Comparison of ENCODE assay signal across 9 cellular contexts in the genomic region with DNA sequence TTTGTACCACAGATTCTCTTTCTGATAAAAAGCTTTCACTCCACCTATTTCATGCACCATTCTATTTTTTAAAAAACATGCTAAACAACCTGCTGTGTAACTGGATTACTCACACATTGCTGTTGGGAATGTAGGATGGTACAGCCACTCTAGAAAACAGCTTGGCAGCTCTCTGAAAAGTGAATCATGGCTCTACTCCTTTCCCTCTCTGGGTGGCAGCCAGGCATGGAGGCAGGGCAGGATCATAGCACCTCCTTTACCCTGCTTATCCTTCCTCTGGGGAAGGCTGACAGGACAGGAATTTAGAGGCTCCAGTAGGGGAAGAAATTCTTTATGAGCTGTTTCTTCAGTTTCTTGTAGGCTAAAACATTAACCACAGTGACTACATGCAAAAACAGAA. TPM values are rescaled to one million over a fixed set of nuclear protein-coding genes. Genes with fewer than 3 reads are reported as not detected.
DNase-seq lines count a peak whose midpoint lies in the region; ATAC-seq and TF ChIP-seq lines count a peak whose summit lies in the region.
"Had no signal": no experiment of that assay in that cellular context is flagged by ENCODE, and none has a peak within 500 bp of the region (broad histone marks: within the 10 kb centered on the region; RNA-seq: fewer than 3 reads in every experiment).

No MANE protein-coding gene starts in this region.

- POLR2A ChIA-PET in A673 (lab: Charles Lee; ENCODE audit: low non-redundant PET) = no interaction called here

- BruUV-seq in A673 (replicated peaks; lab: Mats Ljungman, UMichigan) (no TSS peak), mammary epithelial cell (replicated peaks; lab: Mats Ljungman, UMichigan) (no TSS peak)

- dilution Hi-C loops in mammary epithelial cell (cut with HindIII; ENCODE audit: low sequenced_read_pairs) = no loop called here

- DNase-seq in A673 (ENCODE audit: low spot score) (peak; percentile 34), H4 (ENCODE audit: low spot score) (peak; percentile 47), mammary epithelial cell (peak; percentile 90), left lung (peak; percentile 46 to 71), NCI-H187 (lab: John Stamatoyannopoulos, UW) (no peak), DMS79 treated with DMSO at 0.1 percent for 48 hours (lab: John Stamatoyannopoulos, UW) (no peak), NCI-H2196 treated with DMSO at 0.1 percent for 48 hours (lab: John Stamatoyannopoulos, UW; ENCODE audit: unreplicated experiment) (no peak)
- DNase-seq: activated gamma-delta T cell treated with Interleukin-2 at 50 U/mL for 16 hours had no signal

- H3K27me3 ChIP-seq in A673 (replicated peaks; ENCODE audit: insufficient read depth, low read depth, low read length, poor library complexity) = no peaks in the 10 kb centered on the region
- H3K27me3 ChIP-seq in mammary epithelial cell (ENCODE audit: insufficient read depth, low read length) = no peaks in the 10 kb centered on the region
- H3K27me3 ChIP-seq in left lung = no peaks in the 10 kb centered on the region

- H3K79me2 ChIP-seq in mammary epithelial cell (ENCODE audit: insufficient read depth, low read length) = no peaks in the 10 kb centered on the region

- intact Hi-C loops in A673 (cut with micrococcal nuclease; ENCODE audit: unreplicated experiment) = no loop called here
- intact Hi-C loops in mammary epithelial cell (cut with micrococcal nuclease) = no loop called here
- intact Hi-C loops in left lung (cut with DNase I) = no loop called here

- no peaks in the 10 kb centered on the region for H3K9me3 ChIP-seq in A673 (ENCODE audit: low read depth, low read length, poor library complexity, severe bottlenecking)
- H3K9me3 ChIP-seq in mammary epithelial cell (replicated peaks; ENCODE audit: insufficient read depth, low read length) = no peaks in the 10 kb centered on the region
- H3K9me3 ChIP-seq in left lung = no peaks in the 10 kb centered on the region

- no peaks in the 10 kb centered on the region for H3K36me3 ChIP-seq in A673 (ENCODE audit: insufficient read depth, low read length, poor library complexity, severe bottlenecking)
- no peaks in the 10 kb centered on the region for H3K36me3 ChIP-seq in mammary epithelial cell (ENCODE audit: insufficient read depth, low read length)
- H3K36me3 ChIP-seq in left lung = no peaks in the 10 kb centered on the region

- H3K4me2 ChIP-seq in mammary epithelial cell (ENCODE audit: insufficient read depth, low read depth, low read length) = no peak overlapping the region

- in situ Hi-C loops in mammary epithelial cell (cut with MboI; ENCODE audit: low sequenced_read_pairs in 2 of 2) = loop anchor here in 1 of 2 donors (10.0 kb wide), 1 partner anchor 230 kb away; a partner anchor contains a TSS

- H2AFZ ChIP-seq in mammary epithelial cell (ENCODE audit: low read depth, low read length) = peak overlapping the region; percentile 32

- TF ChIP-seq CTCF in A673 (conservative IDR thresholded peaks at IDR 0.05; ENCODE audit: low read depth, low read length) = no peak
- TF ChIP-seq CTCF in mammary epithelial cell (conservative IDR thresholded peaks at IDR 0.05 in 1 of 2, IDR thresholded peaks at IDR 0.05 in 1 of 2; ENCODE audit: extremely low read depth in 1 of 2, insufficient read depth in 1 of 2, low read depth in 1 of 2, low read length in 2 of 2) = peak in 1 of 2 donors; percentile 8
- TF ChIP-seq CTCF in left lung (IDR thresholded peaks at IDR 0.05) = no peak

- peak; percentile 79 for ATAC-seq in left lung
- no peak for ATAC-seq in GM21576 (IDR thresholded peaks at IDR 0.05; ENCODE audit: unreplicated experiment)

- CTCF ChIA-PET in A673 (lab: Charles Lee) (no interaction called here), mammary epithelial cell (lab: Charles Lee; ENCODE audit: low non-redundant PET) (no interaction called here)

- H3K4me3 ChIP-seq in A673 (ENCODE audit: low read depth, low read length, poor library complexity, severe bottlenecking) = no peak overlapping the region
- H3K4me3 ChIP-seq in mammary epithelial cell (replicated peaks in 1 of 3; ENCODE audit: insufficient read depth in 1 of 3, low read depth in 2 of 3, low read length in 3 of 3) = no peak overlapping the region
- no peak overlapping the region for H3K4me3 ChIP-seq in left lung

- no peaks in the 10 kb centered on the region for H4K20me1 ChIP-seq in mammary epithelial cell (ENCODE audit: insufficient read depth, low read length)

- H3K4me1 ChIP-seq in A673 (ENCODE audit: insufficient read depth, low read length, poor library complexity, severe bottlenecking) (no peaks in the 10 kb centered on the region), mammary epithelial cell (ENCODE audit: insufficient read depth, low read length) (peaks cover 13% of the 10 kb centered on the region), left lung (peaks cover 0 to 25% of the 10 kb centered on the region in 2 donors)

- no peak overlapping the region for H3K9ac ChIP-seq in mammary epithelial cell (ENCODE audit: insufficient read depth, low read length)

- no peak overlapping the region for H3K27ac ChIP-seq in A673 (ENCODE audit: low read depth, low read length, poor library complexity, severe bottlenecking)
- H3K27ac ChIP-seq in mammary epithelial cell (ENCODE audit: insufficient read depth, low read depth, low read length) = no peak overlapping the region
- H3K27ac ChIP-seq in left lung = no peak overlapping the region

RNA-seq across cellular contexts. Expression of a gene that starts 6.7 kb away (rescaled TPM):
- total RNA-seq in A673 (2021) = not detected in 2 replicates
- total RNA-seq in H4 (2014; rRNA removed; shearing (Covaris generic)) = 0.10 and 0.68 TPM in 2 replicates
- not detected for total RNA-seq in mammary epithelial cell
- polyA plus RNA-seq in mammary epithelial cell = not detected
- polyA minus RNA-seq in mammary epithelial cell = not detected
- 10 to 100 TPM in 1 of 2 donors, 1 to 10 TPM in 1; 4.0 to 58.8 TPM for total RNA-seq in left lung

RNA-seq across cellular contexts. Expression of a gene that starts 34.1 kb away (rescaled TPM):
- total RNA-seq in A673 (2021) (24.4 and 25.2 TPM in 2 replicates), mammary epithelial cell (10 to 100 TPM; 13.8 TPM), left lung (10 to 100 TPM; 10.8 to 15.0 TPM)
- 6.0 and 9.4 TPM in 2 replicates for total RNA-seq in H4 (2014; rRNA removed; shearing (Covaris generic))
- 9.8 TPM for polyA plus RNA-seq in mammary epithelial cell
- 21.3 TPM for polyA minus RNA-seq in mammary epithelial cell

RNA-seq across cellular contexts. Expression of a gene that starts 50.0 kb away (rescaled TPM):
- total RNA-seq in A673 (2021) (913 and 995 TPM in 2 replicates), mammary epithelial cell (1,000 to 10,000 TPM in 1 of 2 donors, 100 to 1,000 TPM in 1; 811 to 1,276 TPM), left lung (1,000 to 10,000 TPM; 1,016 to 1,304 TPM)
- 2,146 and 2,177 TPM in 2 replicates for total RNA-seq in H4 (2014; rRNA removed; shearing (Covaris generic))
- 5,395 TPM for polyA plus RNA-seq in mammary epithelial cell
- 1,447 TPM for polyA minus RNA-seq in mammary epithelial cell

RNA-seq across cellular contexts. Expression of a gene that starts 50.5 kb away (rescaled TPM):
- total RNA-seq in A673 (2021) (not detected in 2 replicates), mammary epithelial cell (under 1 TPM; under 0.01 to 0.09 TPM), left lung (1 to 10 TPM; 1.4 to 10.0 TPM)
- not detected in 2 replicates for total RNA-seq in H4 (2014; rRNA removed; shearing (Covaris generic))
- 0.17 TPM for polyA plus RNA-seq in mammary epithelial cell
- polyA minus RNA-seq in mammary epithelial cell = not detected

Comparison
In these comparisons a context has a peak if more than half of its experiments do, and no peak if none do; other contexts are left out.
1. DNase-seq: peak in A673 (single experiment), H4 (single experiment), mammary epithelial cell (single experiment) and left lung (2 of 2); none in NCI-H187 (0 of 2), DMS79 treated with DMSO at 0.1 percent for 48 hours (single experiment) and NCI-H2196 treated with DMSO at 0.1 percent for 48 hours (single experiment).